8 cellular contexts compared by ENCODE assay signal in the genomic region with DNA sequence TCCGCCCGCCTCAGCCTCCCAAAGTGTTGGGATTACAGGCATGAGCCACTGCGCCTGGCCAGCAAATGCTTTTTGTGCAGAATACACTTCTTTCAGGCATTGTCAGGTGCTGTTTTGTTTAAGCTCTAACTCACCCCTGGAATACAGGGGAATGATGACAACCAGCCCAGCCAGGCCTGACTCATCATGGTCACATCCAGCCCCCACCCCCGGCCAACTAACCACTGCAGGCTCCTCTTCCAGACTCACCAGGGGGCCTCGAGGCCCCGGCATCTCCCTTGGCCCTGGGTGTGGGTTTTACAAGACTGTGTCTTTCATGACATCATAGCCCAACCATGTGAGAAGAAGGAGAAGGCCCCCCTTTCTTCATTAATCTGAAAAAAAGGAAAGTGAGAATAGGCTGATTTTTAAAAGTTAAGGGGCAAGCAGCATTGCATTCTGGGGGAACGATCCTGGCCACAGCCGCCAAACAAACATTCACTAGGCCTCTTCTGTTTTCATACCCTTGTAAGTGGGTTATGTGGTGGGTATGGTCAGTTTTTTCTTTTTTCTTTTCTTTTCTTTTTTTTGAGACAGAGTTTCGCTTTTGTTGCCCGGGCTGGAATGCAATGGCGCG. TPM values are rescaled to one million over a fixed set of nuclear protein-coding genes. Genes with fewer than 3 reads are reported as not detected.
A peak's percentile ranks its signal among the peaks of the same experiment; 100 is the strongest.
DNase-seq lines count a peak whose midpoint lies in the region; ATAC-seq and TF ChIP-seq lines count a peak whose summit lies in the region.

No MANE protein-coding gene starts in this region.

- no peaks in the 10 kb centered on the region for H3K9me3 ChIP-seq in mesodermal cell (ENCODE audit: control insufficient read depth, low read length)

- 69 to 86% methylated on average over 6 to 8 of the region's 12 CpGs for WGBS in mesodermal cell (ENCODE audit: insufficient coverage in 2 of 2), 2 experiments

- ATAC-seq in HG02970 (IDR thresholded peaks at IDR 0.05; ENCODE audit: low FRiP score, unreplicated experiment) (no peak), GM21515 (IDR thresholded peaks at IDR 0.05; ENCODE audit: unreplicated experiment) (no peak), GM19452 (IDR thresholded peaks at IDR 0.05; ENCODE audit: unreplicated experiment) (no peak)

- no peaks in the 10 kb centered on the region for H3K9me3 Mint-ChIP-seq in chondrocyte (ENCODE audit: low read depth)

- H3K4me3 ChIP-seq in AG10803 (ENCODE audit: low read length) (no peak overlapping the region), mesodermal cell (ENCODE audit: extremely low read depth, insufficient read depth, low read length, poor library complexity, severe bottlenecking) (no peak overlapping the region)

- no peaks in the 10 kb centered on the region for H3K27me3 Mint-ChIP-seq in chondrocyte (ENCODE audit: low read depth)

- peak overlapping the region; percentile 2 for H3K4me3 Mint-ChIP-seq in chondrocyte (ENCODE audit: unreplicated experiment)

- H3K27ac Mint-ChIP-seq in chondrocyte (ENCODE audit: unreplicated experiment), result peak overlapping the region; percentile 98

- DNase-seq in AG10803 (ENCODE audit: low read depth) (peak; percentile 89), LoVo (ENCODE audit: low spot score) (peak; percentile 82), chondrocyte (ENCODE audit: low spot score) (no peak), NCI-H2171 (lab: John Stamatoyannopoulos, UW) (no peak)

- peaks cover 50% of the 10 kb centered on the region for H3K4me1 Mint-ChIP-seq in chondrocyte (ENCODE audit: low read depth)

- peak overlapping the region; percentile 98 for H3K27ac ChIP-seq in mesodermal cell (ENCODE audit: low read depth, low read length, severe bottlenecking)

- peaks cover 5% of the 10 kb centered on the region for H3K36me3 Mint-ChIP-seq in chondrocyte (ENCODE audit: low read depth)

- H3K4me1 ChIP-seq in mesodermal cell (ENCODE audit: control insufficient read depth, insufficient read depth, low read length, poor library complexity, severe bottlenecking), result peaks cover 56% of the 10 kb centered on the region

- peak; percentile 24 for TF ChIP-seq CTCF in AG10803 (conservative IDR thresholded peaks at IDR 0.05; ENCODE audit: low read length)
- TF ChIP-seq CTCF in chondrocyte (IDR thresholded peaks at IDR 0.05), result peak; percentile 16

- no peaks in the 10 kb centered on the region for H3K36me3 ChIP-seq in mesodermal cell (ENCODE audit: control insufficient read depth, insufficient read depth, low read length)

RNA-seq across cellular contexts. Expression of a gene that starts 35.6 kb away (rescaled TPM):
- 112 to 475 TPM (median 469 TPM) in 3 replicates for total RNA-seq in chondrocyte
- polyA plus RNA-seq in mesodermal cell (2013, experiment 1 of 2), result 13.0 TPM
- 12.8 TPM for polyA plus RNA-seq in mesodermal cell (2013, experiment 2 of 2)

RNA-seq across cellular contexts. Expression of a gene that starts 40.8 kb away (rescaled TPM):
- total RNA-seq in chondrocyte, result not detected in 3 replicates
- polyA plus RNA-seq in mesodermal cell (2013, experiment 1 of 2), result not detected
- polyA plus RNA-seq in mesodermal cell (2013, experiment 2 of 2), result not detected

RNA-seq across cellular contexts. Expression of a gene that starts 41.4 kb away (rescaled TPM):
- total RNA-seq in chondrocyte, result 0.39 to 0.77 TPM (median 0.56 TPM) in 3 replicates
- 30.6 TPM for polyA plus RNA-seq in mesodermal cell (2013, experiment 1 of 2)
- 26.5 TPM for polyA plus RNA-seq in mesodermal cell (2013, experiment 2 of 2)

RNA-seq across cellular contexts. Expression of a gene that starts 49.2 kb away (rescaled TPM):
- total RNA-seq in chondrocyte, result 706 to 837 TPM (median 731 TPM) in 3 replicates
- 2,117 TPM for polyA plus RNA-seq in mesodermal cell (2013, experiment 1 of 2)
- 1,972 TPM for polyA plus RNA-seq in mesodermal cell (2013, experiment 2 of 2)

RNA-seq across cellular contexts. Expression of a gene that starts 49.4 kb away (rescaled TPM):
- 30.1 to 36.0 TPM (median 35.1 TPM) in 3 replicates for total RNA-seq in chondrocyte
- 39.4 TPM for polyA plus RNA-seq in mesodermal cell (2013, experiment 1 of 2)
- 36.0 TPM for polyA plus RNA-seq in mesodermal cell (2013, experiment 2 of 2)

Comparison
In these comparisons a context has a peak if more than half of its experiments do, and no peak if none do; other contexts are left out.
1. DNase-seq: peak in AG10803 (single experiment) and LoVo (single experiment); none in chondrocyte (single experiment) and NCI-H2171 (single experiment).